Comparison of ENCODE assay signal across 18 cellular contexts in genomic region chr10:91627344-91628102, GRCh38. TPM values are rescaled to one million over a fixed set of nuclear protein-coding genes. Genes with fewer than 3 reads are reported as not detected.
A peak's percentile ranks its signal among the peaks of the same experiment; 100 is the strongest.
DNase-seq lines count a peak whose midpoint lies in the region; ATAC-seq and TF ChIP-seq lines count a peak whose summit lies in the region.
"Had no signal": no experiment of that assay in that cellular context is flagged by ENCODE, and none has a peak within 500 bp of the region (broad histone marks: within the 10 kb centered on the region; RNA-seq: fewer than 3 reads in every experiment).

No MANE protein-coding gene starts in this region.

- BruUV-seq in IMR-90 (replicated peaks; lab: Mats Ljungman, UMichigan): no TSS peak

- H3K36me3 Mint-ChIP-seq in stimulated activated memory B cell treated with anti-CD40 and anti-IgM and Interleukin-4, amounts not matched to agents 10 μg/mL and 1 μg/mL and 100 μg/mL, for 72 hours: no peaks in the 10 kb centered on the region
- peaks cover 12% of the 10 kb centered on the region for H3K36me3 Mint-ChIP-seq in WTC11
- H3K36me3 Mint-ChIP-seq: natural killer cell had no signal

- no peak overlapping the region; the same call in 1 of the 2 replicates for H4K91ac ChIP-seq in IMR-90 (ENCODE audit: insufficient read depth, low read depth, low read length)

- TF ChIP-seq RAD21 in IMR-90 (IDR thresholded peaks at IDR 0.05; ENCODE audit: low read length): peak; percentile 9; the same call in 1 of the 2 replicates
- peak; percentile 8 to 27 for TF ChIP-seq RAD21 in liver (IDR thresholded peaks at IDR 0.05)

- peak; percentile 19 for ATAC-seq in IMR-90 (ENCODE audit: low read depth)
- ATAC-seq in stimulated activated memory B cell treated with anti-CD40 and anti-IgM and Interleukin-4, amounts not matched to agents 10 μg/mL and 1 μg/mL and 100 μg/mL, for 72 hours: peak; percentile 17
- ATAC-seq in WTC11: no peak
- ATAC-seq in HG03108 (IDR thresholded peaks at IDR 0.05; ENCODE audit: unreplicated experiment): no peak
- ATAC-seq: natural killer cell had no signal

- in situ Hi-C loops in IMR-90 (cut with MboI; ENCODE audit: low sequenced_read_pairs): no loop called here

- TF ChIP-seq CTCF in IMR-90 (conservative IDR thresholded peaks at IDR 0.05; ENCODE audit: low read depth, low read length) (0 out of 2 replicates have a peak, but pooled peaks have one; percentile 8), liver (IDR thresholded peaks at IDR 0.05; ENCODE audit: low read depth, low read length, missing input control) (no peak), WTC11 (IDR thresholded peaks at IDR 0.05) (no peak)

- 0 out of 2 replicates have a peak overlapping the region, but pooled peaks have one; percentile 24 for H3K14ac ChIP-seq in IMR-90 (replicated peaks; ENCODE audit: low read depth, low read length)

- H3K9ac ChIP-seq in IMR-90 (ENCODE audit: low read depth, low read length) (no peak overlapping the region), liver (ENCODE audit: low read depth in 1 of 2, low read length in 2 of 2) (no peak overlapping the region)
- H3K9ac ChIP-seq: KMS-11 had no signal

- H2AK5ac ChIP-seq in IMR-90 (ENCODE audit: low read depth, low read length): no peak overlapping the region

- H3K9me1 ChIP-seq in IMR-90 (ENCODE audit: insufficient read depth, low read length): peaks cover 5% of the 10 kb centered on the region

- H2BK120ac ChIP-seq in IMR-90 (ENCODE audit: low read depth, low read length): peak overlapping the region; percentile 14; the same call in 1 of the 2 replicates

- H4K8ac ChIP-seq in IMR-90 (ENCODE audit: low read depth in 2 of 2, low read length in 2 of 2): peak overlapping the region in 1 of 2 experiments; percentile 15; a peak in 1 of 4 replicates

- dilution Hi-C loops in IMR-90 (cut with HindIII; ENCODE audit: low sequenced_read_pairs, unreplicated experiment): no loop called here

- H3K18ac ChIP-seq in IMR-90 (ENCODE audit: low read depth, low read length): no peak overlapping the region

- H4K5ac ChIP-seq in IMR-90 (ENCODE audit: low read depth, low read length): no peak overlapping the region

- H3K9me3 Mint-ChIP-seq in stimulated activated memory B cell treated with anti-CD40 and anti-IgM and Interleukin-4, amounts not matched to agents 10 μg/mL and 1 μg/mL and 100 μg/mL, for 72 hours: peaks cover 5% of the 10 kb centered on the region
- peaks cover 18% of the 10 kb centered on the region for H3K9me3 Mint-ChIP-seq in WTC11
- H3K9me3 Mint-ChIP-seq: natural killer cell had no signal

- H2AFZ ChIP-seq in IMR-90 (replicated peaks; ENCODE audit: low read length, poor library complexity): no peak overlapping the region

- H3K56ac ChIP-seq in IMR-90 (ENCODE audit: extremely low read depth, insufficient read depth, low read length): no peak overlapping the region

- no peak overlapping the region for H3K23ac ChIP-seq in IMR-90 (ENCODE audit: low read depth, low read length)

- H3K4me1 ChIP-seq in IMR-90 (ENCODE audit: control insufficient read depth, insufficient read depth, low read length) (peaks cover 8% of the 10 kb centered on the region), liver (ENCODE audit: control insufficient read depth in 4 of 4, insufficient read depth in 4 of 4, low read length in 3 of 4) (peaks cover 0 to 32% (median 19%) of the 10 kb centered on the region in 4 donors)
- H3K4me1 ChIP-seq: SJCRH30 had no signal

- peaks cover 24 to 38% of the 10 kb centered on the region in 2 experiments for H3K79me1 ChIP-seq in IMR-90 (ENCODE audit: low read depth in 1 of 2, low read length in 2 of 2)

- DNase-seq in IMR-90 (no peak), caudate nucleus (lab: John Stamatoyannopoulos, UW) (no peak), WTC11 (ENCODE audit: low spot score) (no peak), AG08396 (ENCODE audit: low spot score) (no peak)
- DNase-seq: activated CD4-positive, CD25-positive, alpha-beta regulatory T cell treated with anti-CD3 and anti-CD28 coated beads, Interleukin-2, amount 50 U/mL, for 72 hours; activated effector memory CD4-positive, alpha-beta T cell treated with Interleukin-2 at 50 U/mL for 16 hours; DMS53; glutamatergic neuron; mammary epithelial cell; natural killer cell; NCI-H1048; SJCRH30 had no signal

- H3K9me3 ChIP-seq in IMR-90 (ENCODE audit: control insufficient read depth, insufficient read depth, low read length) (no peaks in the 10 kb centered on the region; the same call in 1 of the 2 replicates), liver (ENCODE audit: control insufficient read depth in 4 of 4, low read length in 3 of 4) (no peaks in the 10 kb centered on the region)
- H3K9me3 ChIP-seq: SJCRH30 had no signal

- H3K4me1 Mint-ChIP-seq in stimulated activated memory B cell treated with anti-CD40 and anti-IgM and Interleukin-4, amounts not matched to agents 10 μg/mL and 1 μg/mL and 100 μg/mL, for 72 hours: peaks cover 1% of the 10 kb centered on the region
- H3K4me1 Mint-ChIP-seq in WTC11: peaks cover 3% of the 10 kb centered on the region

- no peak overlapping the region for H3K27ac Mint-ChIP-seq in stimulated activated memory B cell treated with anti-CD40 and anti-IgM and Interleukin-4, amounts not matched to agents 10 μg/mL and 1 μg/mL and 100 μg/mL, for 72 hours
- H3K27ac Mint-ChIP-seq in WTC11: no peak overlapping the region
- H3K27ac Mint-ChIP-seq: natural killer cell had no signal

- TF ChIP-seq POLR2A in IMR-90 (IDR thresholded peaks at IDR 0.05; ENCODE audit: low read depth, low read length): no peak

- H3K27me3 Mint-ChIP-seq in stimulated activated memory B cell treated with anti-CD40 and anti-IgM and Interleukin-4, amounts not matched to agents 10 μg/mL and 1 μg/mL and 100 μg/mL, for 72 hours: peaks cover 68% of the 10 kb centered on the region
- peaks cover 24% of the 10 kb centered on the region for H3K27me3 Mint-ChIP-seq in WTC11 (ENCODE audit: low read depth)

- H3K27me3 ChIP-seq in IMR-90 (ENCODE audit: control insufficient read depth, insufficient read depth, low read length) (no peaks in the 10 kb centered on the region), liver (ENCODE audit: control insufficient read depth in 4 of 4, insufficient read depth in 4 of 4, low read length in 3 of 4) (no peaks in the 10 kb centered on the region)
- H3K27me3 ChIP-seq: SJCRH30 had no signal

- peak overlapping the region; percentile 2; the same call in 1 of the 2 replicates for H3K27ac ChIP-seq in IMR-90 (ENCODE audit: insufficient read depth, low read length)
- H3K27ac ChIP-seq in caudate nucleus (ENCODE audit: low read depth, low read length): peak overlapping the region; percentile 0
- peak overlapping the region; percentile 63 to 72 for H3K27ac ChIP-seq in liver (ENCODE audit: low read depth in 1 of 2, low read length in 2 of 2)
- H3K27ac ChIP-seq: C4-2B, KMS-11, SJCRH30 had no signal

- H3K36me3 ChIP-seq in IMR-90 (ENCODE audit: control insufficient read depth, insufficient read depth, low read length) (peaks cover 25% of the 10 kb centered on the region), liver (ENCODE audit: control insufficient read depth in 4 of 4, insufficient read depth in 3 of 4, low read depth in 1 of 4, low read length in 3 of 4) (peaks cover 0 to 6% (median 3%) of the 10 kb centered on the region in 4 donors)
- H3K36me3 ChIP-seq: SJCRH30 had no signal

- H2BK15ac ChIP-seq in IMR-90 (ENCODE audit: low read depth, low read length): no peak overlapping the region

- peak overlapping the region; percentile 95 for H3K4me2 ChIP-seq in IMR-90 (ENCODE audit: low read depth, low read length)
- H3K4me2 ChIP-seq: KMS-11 had no signal

- H2AK9ac ChIP-seq in IMR-90 (replicated peaks; ENCODE audit: low read depth, low read length, poor library complexity): no peak overlapping the region

- no peak overlapping the region for H2BK20ac ChIP-seq in IMR-90 (ENCODE audit: low read depth, low read length)

- H4K20me1 ChIP-seq in IMR-90 (ENCODE audit: insufficient read depth, low read length): peaks cover 27% of the 10 kb centered on the region

- intact Hi-C loops in IMR-90 (cut with micrococcal nuclease): no loop called here

- WGBS in IMR-90 (ENCODE audit: extremely low coverage in 2 of 2, insufficient read length in 1 of 2), 2 experiments: no CpG with 5 or more reads among the region's 7 CpGs
- WGBS in liver: 41% methylated on average over 7 of the region's 7 CpGs

- H3K4ac ChIP-seq in IMR-90 (ENCODE audit: low read depth, low read length): no peak overlapping the region

- CTCF ChIA-PET in IMR-90 (lab: Yijun Ruan, JAX): interaction anchor here (1.3 to 1.5 kb wide), 2 partner anchors 39 to 75 kb away, joined by 3 to 4 read pairs; no protein-coding TSS in a partner anchor
- CTCF ChIA-PET in WTC11 (lab: Charles Lee): interaction anchor here (0.8 to 1.5 kb wide), 3 partner anchors 8 to 331 kb away, joined by 4 to 5 read pairs (median 5); no protein-coding TSS in a partner anchor

- peak overlapping the region; percentile 68 for H2BK5ac ChIP-seq in IMR-90 (ENCODE audit: low read depth, low read length, poor library complexity, severe bottlenecking)

- no peak overlapping the region for H3K4me3 Mint-ChIP-seq in stimulated activated memory B cell treated with anti-CD40 and anti-IgM and Interleukin-4, amounts not matched to agents 10 μg/mL and 1 μg/mL and 100 μg/mL, for 72 hours
- H3K4me3 Mint-ChIP-seq in WTC11: no peak overlapping the region
- H3K4me3 Mint-ChIP-seq: natural killer cell had no signal

- POLR2A ChIA-PET in IMR-90 (lab: Charles Lee; ENCODE audit: unreplicated experiment): no interaction called here
- POLR2A ChIA-PET in WTC11 (lab: Charles Lee): no interaction called here

- H3K4me3 ChIP-seq in IMR-90 (ENCODE audit: insufficient read depth, low read depth, low read length): no peak overlapping the region
- no peak overlapping the region for H3K4me3 ChIP-seq in liver (ENCODE audit: low read depth in 1 of 3, low read length in 3 of 3)
- H3K4me3 ChIP-seq: SJCRH30 had no signal

TF ChIP-seq in liver, 16 proteins besides CTCF, POLR2A, EP300 and RAD21 (continues in another document):
- TF ChIP-seq EGR1 (IDR thresholded peaks at IDR 0.05; ENCODE audit: low read depth in 2 of 2) (no peak), HNF4A (conservative IDR thresholded peaks at IDR 0.05) (no peak)
- TF ChIP-seq, protein P1, sequence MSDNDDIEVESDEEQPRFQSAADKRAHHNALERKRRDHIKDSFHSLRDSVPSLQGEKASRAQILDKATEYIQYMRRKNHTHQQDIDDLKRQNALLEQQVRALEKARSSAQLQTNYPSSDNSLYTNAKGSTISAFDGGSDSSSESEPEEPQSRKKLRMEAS (IDR thresholded peaks at IDR 0.05): no peak

TF ChIP-seq in WTC11, 78 proteins besides CTCF, POLR2A, EP300 and RAD21 (continues in another document):
- no peak for TF ChIP-seq ZNF423 (CRISPR knock-in tag; IDR thresholded peaks at IDR 0.05)
- TF ChIP-seq, protein P2, sequence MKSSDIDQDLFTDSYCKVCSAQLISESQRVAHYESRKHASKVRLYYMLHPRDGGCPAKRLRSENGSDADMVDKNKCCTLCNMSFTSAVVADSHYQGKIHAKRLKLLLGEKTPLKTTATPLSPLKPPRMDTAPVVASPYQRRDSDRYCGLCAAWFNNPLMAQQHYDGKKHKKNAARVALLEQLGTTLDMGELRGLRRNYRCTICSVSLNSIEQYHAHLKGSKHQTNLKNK (CRISPR knock-in tag; IDR thresholded peaks at IDR 0.05): no peak

RNA-seq across cellular contexts. Expression of gene PPP1R3C, which starts 5.3 kb away (rescaled TPM):
- total RNA-seq in IMR-90 (2012; rRNA removed): 61.7 and 62.9 TPM in 2 replicates
- polyA plus RNA-seq in IMR-90 (2012; rRNA removed): 10.8 and 17.4 TPM in 2 replicates
- 4.8 and 6.4 TPM in 2 replicates for polyA plus RNA-seq in IMR-90 (2012; cell fraction: cytosol; rRNA removed)
- polyA plus RNA-seq in IMR-90 (2012; cell fraction: nucleus; rRNA removed; ENCODE audit: low replicate concordance): 1.6 and 12.4 TPM in 2 replicates
- 10 to 100 TPM; 25.5 to 34.6 TPM for total RNA-seq in liver
- polyA plus RNA-seq in liver: 10 to 100 TPM; 27.5 to 76.1 TPM
- 1.5 to 3.3 TPM (median 2.8 TPM) in 3 replicates for total RNA-seq in WTC11 (2021)
- total RNA-seq: natural killer cell, OCI-LY7 had no signal

Comparison
In these comparisons a context has a peak if more than half of its experiments do, and no peak if none do; other contexts are left out.
1. ATAC-seq: peak in IMR-90 (single experiment) and stimulated activated memory B cell treated with anti-CD40 and anti-IgM and Interleukin-4, amounts not matched to agents 10 μg/mL and 1 μg/mL and 100 μg/mL, for 72 hours (single experiment); none in WTC11 (single experiment) and HG03108 (single experiment).
2. H3K27ac ChIP-seq: peak in every context shown above with its lines; median percentile 68 in liver; 2 in IMR-90; 0 in caudate nucleus.